Comparison of ENCODE assay signal across 16 cellular contexts in the genomic region with DNA sequence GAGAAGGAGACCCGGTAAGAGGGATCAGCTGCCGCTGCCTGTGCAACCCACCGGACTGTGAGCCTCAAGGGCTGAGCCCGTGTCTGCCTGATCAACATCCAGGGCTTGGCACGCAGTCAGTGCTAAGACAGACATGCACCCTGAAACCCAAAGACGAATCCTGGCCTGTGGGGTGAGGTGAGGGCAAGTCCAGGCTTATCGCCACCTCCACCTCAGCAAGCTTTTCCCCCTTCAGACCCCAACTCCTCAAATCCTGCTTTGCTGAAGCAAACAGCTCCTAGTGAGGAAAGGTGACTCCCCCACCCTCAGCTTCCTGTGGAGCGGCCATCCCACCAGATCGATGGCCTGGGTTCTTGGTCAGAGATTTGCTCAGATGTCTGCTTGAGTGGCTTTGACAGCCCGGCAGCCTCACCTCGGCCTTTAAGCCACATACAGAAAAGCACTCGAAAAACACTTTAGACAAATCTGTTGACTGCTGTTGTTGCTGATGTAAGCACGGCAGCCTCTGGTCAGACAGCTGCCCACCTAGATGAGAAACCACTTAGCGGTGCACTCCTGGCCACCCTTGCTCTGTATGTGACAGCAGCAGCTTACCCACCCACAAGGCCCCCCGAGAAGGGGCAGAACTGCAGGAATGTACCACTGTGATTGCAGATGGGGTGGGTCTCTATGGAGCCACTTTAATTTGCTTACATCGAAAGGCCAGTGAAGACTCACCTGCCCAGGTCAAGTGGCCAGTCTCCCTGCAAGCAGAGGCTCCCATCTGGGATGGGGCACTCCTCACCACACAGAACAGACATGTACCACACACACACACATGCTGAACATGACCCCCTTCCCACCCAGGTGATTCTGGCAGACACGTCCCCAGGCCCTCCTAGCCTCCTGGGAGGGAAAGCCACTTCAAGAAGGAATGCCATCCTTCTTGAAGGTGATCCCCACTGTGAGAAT. TPM values are rescaled to one million over a fixed set of nuclear protein-coding genes. Genes with fewer than 3 reads are reported as not detected.
DNase-seq lines count a peak whose midpoint lies in the region; ATAC-seq and TF ChIP-seq lines count a peak whose summit lies in the region.
"Had no signal": no experiment of that assay in that cellular context is flagged by ENCODE, and none has a peak within 500 bp of the region (broad histone marks: within the 10 kb centered on the region; RNA-seq: fewer than 3 reads in every experiment).

No MANE protein-coding gene starts in this region.

- no peak overlapping the region for H2AFZ ChIP-seq in mammary epithelial cell (ENCODE audit: low read depth, low read length)

- ATAC-seq in esophagus mucosa: peak; percentile 15
- ATAC-seq in upper lobe of left lung (ENCODE audit: low FRiP score in 2 of 2): no peak

- 92% methylated on average over 16 of the region's 17 CpGs for WGBS in mammary epithelial cell (ENCODE audit: low coverage, missing lambda C conversion rate)
- WGBS in upper lobe of left lung, 2 donors: 78 to 87% methylated on average over 13 to 17 of the region's 17 CpGs

- H3K27ac Mint-ChIP-seq in MCF 10A (ENCODE audit: low read depth, unreplicated experiment): peak overlapping the region; percentile 35
- H3K27ac Mint-ChIP-seq: mesothelial cell of epicardium; T-helper 2 cell treated with Interferon-gamma antibody and Interleukin-4, amounts not matched to agents 5 μg/mL and 100 μg/mL, for 36 hours had no signal

- intact Hi-C loops in MCF 10A (cut with micrococcal nuclease) (no loop called here), mammary epithelial cell (cut with micrococcal nuclease) (no loop called here)

- H3K9me3 Mint-ChIP-seq in MCF 10A (ENCODE audit: unreplicated experiment): no peaks in the 10 kb centered on the region
- H3K9me3 Mint-ChIP-seq: mesothelial cell of epicardium; T-helper 2 cell treated with Interferon-gamma antibody and Interleukin-4, amounts not matched to agents 5 μg/mL and 100 μg/mL, for 36 hours had no signal

- TF ChIP-seq EP300 in upper lobe of left lung (IDR thresholded peaks at IDR 0.05): no peak

- H3K27ac ChIP-seq in mammary epithelial cell (ENCODE audit: insufficient read depth, low read depth, low read length): no peak overlapping the region
- peak overlapping the region in 3 of 4 donors; percentile 55 to 72 (median 67) for H3K27ac ChIP-seq in upper lobe of left lung
- peak overlapping the region in 1 of 2 donors; percentile 58 for H3K27ac ChIP-seq in coronary artery

- no TSS peak for BruUV-seq in MCF 10A (replicated peaks; lab: Mats Ljungman, UMichigan)
- no TSS peak for BruUV-seq in mammary epithelial cell (replicated peaks; lab: Mats Ljungman, UMichigan)

- H3K79me2 ChIP-seq in mammary epithelial cell (ENCODE audit: insufficient read depth, low read length): no peaks in the 10 kb centered on the region

- CTCF ChIA-PET in MCF 10A (lab: Yijun Ruan, JAX): no interaction called here
- CTCF ChIA-PET in mammary epithelial cell (lab: Charles Lee; ENCODE audit: low non-redundant PET): no interaction called here

- dilution Hi-C loops in mammary epithelial cell (cut with HindIII; ENCODE audit: low sequenced_read_pairs): loop anchor here (5.0 kb wide), 1 partner anchor 64 kb away; no protein-coding TSS in a partner anchor

- H3K27me3 ChIP-seq in mammary epithelial cell (ENCODE audit: insufficient read depth, low read length) (no peaks in the 10 kb centered on the region), upper lobe of left lung (no peaks in the 10 kb centered on the region)

- H3K36me3 Mint-ChIP-seq in MCF 10A (ENCODE audit: insufficient read depth, unreplicated experiment): peaks cover 68% of the 10 kb centered on the region

- POLR2A ChIA-PET in MCF 10A (lab: Yijun Ruan, JAX): interaction anchor here (1.0 kb wide), 1 partner anchor 18 kb away, joined by 4 read pairs; no protein-coding TSS in a partner anchor

- peaks cover 18% of the 10 kb centered on the region for H3K4me1 Mint-ChIP-seq in MCF 10A (ENCODE audit: insufficient read depth, unreplicated experiment)
- H3K4me1 Mint-ChIP-seq: mesothelial cell of epicardium had no signal

- no peak for DNase-seq in MCF 10A (ENCODE audit: unreplicated experiment)
- DNase-seq in mammary epithelial cell: no peak
- DNase-seq in NCI-H524 (lab: John Stamatoyannopoulos, UW): peak; percentile 52 to 86
- DNase-seq in upper lobe of left lung: no peak
- no peak for DNase-seq in coronary artery (ENCODE audit: low spot score)
- no peak for DNase-seq in NCI-H1092 (lab: John Stamatoyannopoulos, UW)
- DNase-seq: activated CD4-positive, alpha-beta T cell treated with anti-CD3 and anti-CD28 coated beads for 1 hour; Caco-2; head of caudate nucleus; islet precursor cell; NCI-H1694; SIG-M5 had no signal

- H3K4me2 ChIP-seq in mammary epithelial cell (ENCODE audit: insufficient read depth, low read depth, low read length): no peak overlapping the region

- H3K9me3 ChIP-seq in mammary epithelial cell (replicated peaks; ENCODE audit: insufficient read depth, low read length) (no peaks in the 10 kb centered on the region), upper lobe of left lung (no peaks in the 10 kb centered on the region)
- H3K9me3 ChIP-seq: Caco-2 had no signal

- H3K4me3 ChIP-seq in mammary epithelial cell (replicated peaks in 1 of 3; ENCODE audit: insufficient read depth in 1 of 3, low read depth in 2 of 3, low read length in 3 of 3): no peak overlapping the region
- H3K4me3 ChIP-seq in upper lobe of left lung: no peak overlapping the region
- H3K4me3 ChIP-seq in coronary artery: no peak overlapping the region

- no peak overlapping the region for H3K9ac ChIP-seq in mammary epithelial cell (ENCODE audit: insufficient read depth, low read length)

- H3K4me3 Mint-ChIP-seq in MCF 10A (ENCODE audit: unreplicated experiment): no peak overlapping the region
- H3K4me3 Mint-ChIP-seq: mesothelial cell of epicardium; T-helper 2 cell treated with Interferon-gamma antibody and Interleukin-4, amounts not matched to agents 5 μg/mL and 100 μg/mL, for 36 hours had no signal

- H3K4me1 ChIP-seq in mammary epithelial cell (ENCODE audit: insufficient read depth, low read length): peaks cover 13% of the 10 kb centered on the region
- peaks cover 0 to 35% (median 6%) of the 10 kb centered on the region in 4 donors for H3K4me1 ChIP-seq in upper lobe of left lung
- H3K4me1 ChIP-seq: Caco-2 had no signal

- H3K36me3 ChIP-seq in mammary epithelial cell (ENCODE audit: insufficient read depth, low read length): peaks cover 34% of the 10 kb centered on the region
- H3K36me3 ChIP-seq in upper lobe of left lung: peaks cover 74 to 97% (median 93%) of the 10 kb centered on the region in 4 donors

- TF ChIP-seq CTCF in MCF 10A (IDR thresholded peaks at IDR 0.05; ENCODE audit: unreplicated experiment): no peak
- TF ChIP-seq CTCF in mammary epithelial cell (conservative IDR thresholded peaks at IDR 0.05 in 1 of 2, IDR thresholded peaks at IDR 0.05 in 1 of 2; ENCODE audit: extremely low read depth in 1 of 2, insufficient read depth in 1 of 2, low read depth in 1 of 2, low read length in 2 of 2): no peak
- no peak for TF ChIP-seq CTCF in upper lobe of left lung (IDR thresholded peaks at IDR 0.05)
- no peak for TF ChIP-seq CTCF in coronary artery (IDR thresholded peaks at IDR 0.05)

- no peak for TF ChIP-seq POLR2A in upper lobe of left lung (IDR thresholded peaks at IDR 0.05)

- in situ Hi-C loops in mammary epithelial cell (cut with MboI; ENCODE audit: low sequenced_read_pairs in 2 of 2): no loop called here

- no peaks in the 10 kb centered on the region for H3K27me3 Mint-ChIP-seq in MCF 10A (ENCODE audit: insufficient read depth, unreplicated experiment)

- no peaks in the 10 kb centered on the region for H4K20me1 ChIP-seq in mammary epithelial cell (ENCODE audit: insufficient read depth, low read length)

RNA-seq across cellular contexts. Expression of gene MTCH1, which starts 14.8 kb away (rescaled TPM):
- total RNA-seq in MCF 10A (2022) (74.9 and 78.2 TPM in 2 replicates), mammary epithelial cell (100 to 1,000 TPM; 102 to 110 TPM), esophagus mucosa (88.0 TPM), upper lobe of left lung (100 to 1,000 TPM; 184 to 283 (median 219) TPM)
- polyA plus RNA-seq in mammary epithelial cell: 91.9 TPM
- polyA minus RNA-seq in mammary epithelial cell: 122 TPM

RNA-seq across cellular contexts. Expression of gene PI16, which starts 16.6 kb away (rescaled TPM):
- not detected in 2 replicates for total RNA-seq in MCF 10A (2022)
- total RNA-seq in mammary epithelial cell: not detected
- polyA plus RNA-seq in mammary epithelial cell: not detected
- not detected for polyA minus RNA-seq in mammary epithelial cell
- total RNA-seq in esophagus mucosa: 0.20 TPM
- 10 to 100 TPM in 1 of 6 donors, 1 to 10 TPM in 3, under 1 TPM in 1, not detected in 1; 0.44 to 78.9 (median 4.7) TPM for total RNA-seq in upper lobe of left lung
- total RNA-seq: Caco-2, M059J, mesothelial cell of epicardium had no signal

RNA-seq across cellular contexts. Expression of gene FGD2, which starts 34.3 kb away (rescaled TPM):
- total RNA-seq in MCF 10A (2022): not detected in 2 replicates
- not detected for total RNA-seq in mammary epithelial cell
- not detected for polyA plus RNA-seq in mammary epithelial cell
- polyA minus RNA-seq in mammary epithelial cell: not detected
- 9.8 TPM for total RNA-seq in esophagus mucosa
- 100 to 1,000 TPM in 3 of 6 donors, 10 to 100 TPM in 3; 50.8 to 204 (median 92.3) TPM for total RNA-seq in upper lobe of left lung
- total RNA-seq: Caco-2, M059J, mesothelial cell of epicardium had no signal

Comparison
In these comparisons a context has a peak if more than half of its experiments do, and no peak if none do; other contexts are left out.
1. DNase-seq: peak in NCI-H524 (2 of 2); none in MCF 10A (single experiment), mammary epithelial cell (single experiment), upper lobe of left lung (0 of 2), coronary artery (single experiment) and NCI-H1092 (single experiment).
2. RNA of gene FGD2, which starts 34.3 kb away (total RNA-seq): 50.8 to 204 TPM in upper lobe of left lung and 9.8 TPM in esophagus mucosa (single experiment); not detected in mammary epithelial cell and not detected in MCF 10A; every median in the first group is over 10 times any median in the second.